Comparison of ENCODE assay signal across 13 cellular contexts in the genomic region with DNA sequence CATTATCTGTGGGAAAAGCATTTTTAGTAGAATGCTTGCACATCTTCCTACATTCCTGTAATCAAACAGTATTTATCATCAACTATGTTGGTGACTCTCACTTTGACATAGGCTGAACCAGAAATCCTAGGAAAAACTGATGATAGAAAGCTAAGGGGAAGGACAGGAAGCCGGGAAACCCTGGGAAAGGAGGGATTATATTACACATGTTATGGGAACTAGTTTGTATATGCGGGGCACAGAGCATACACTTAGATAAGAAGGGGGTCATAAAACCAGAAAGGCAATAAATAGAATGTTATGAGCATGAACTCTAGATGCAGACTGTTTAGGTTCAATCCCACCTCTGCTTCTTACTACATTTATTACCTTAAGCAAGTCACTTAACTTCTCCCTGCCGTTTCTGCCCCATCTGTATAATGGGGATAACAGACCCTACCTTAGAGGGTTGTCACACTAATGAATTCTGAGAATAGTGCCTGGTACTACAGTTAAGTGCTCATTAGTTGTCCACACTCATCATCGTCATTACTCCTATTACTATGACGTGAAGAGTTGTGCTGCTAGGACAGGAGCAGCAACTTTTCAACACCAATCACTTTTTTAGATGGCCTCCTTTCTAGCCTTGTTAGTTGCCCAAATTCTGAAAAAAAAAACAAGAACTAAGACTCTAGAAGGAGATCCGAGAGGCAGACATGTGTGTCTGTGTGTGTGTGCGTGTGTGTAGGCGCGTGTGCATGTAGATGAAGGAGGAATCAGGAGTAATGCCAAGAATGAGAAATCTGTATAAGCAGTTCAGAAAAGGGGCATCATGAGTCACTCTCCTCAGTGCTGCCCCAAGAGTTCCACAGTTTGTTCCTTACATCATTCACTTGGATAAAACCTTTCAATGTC. TPM values are rescaled to one million over a fixed set of nuclear protein-coding genes. Genes with fewer than 3 reads are reported as not detected.
DNase-seq lines count a peak whose midpoint lies in the region; ATAC-seq, FAIRE-seq and TF ChIP-seq lines count a peak whose summit lies in the region.
"Had no signal": no experiment of that assay in that cellular context is flagged by ENCODE, and none has a peak within 500 bp of the region (broad histone marks: within the 10 kb centered on the region; RNA-seq: fewer than 3 reads in every experiment).

No MANE protein-coding gene starts in this region.

- peaks cover 0 to 2% of the 10 kb centered on the region in 2 experiments for H4K20me1 ChIP-seq in H1 (replicated peaks in 1 of 2; ENCODE audit: control insufficient read depth in 1 of 2, insufficient read depth in 2 of 2, low read length in 2 of 2)

- DNase-seq in Daoy (ENCODE audit: low read depth) (peak; percentile 77), M059J (ENCODE audit: low read depth) (peak; percentile 88), H1 (ENCODE audit: low read depth in 1 of 2, low spot score in 2 of 2) (no peak), pancreas (no peak), NCI-H2227 (lab: John Stamatoyannopoulos, UW; ENCODE audit: unreplicated experiment) (no peak)
- DNase-seq: activated CD4-positive, alpha-beta T cell treated with anti-CD3 and anti-CD28 coated beads, Interleukin-2, amount 10 ng/mL, durations not matched to agents 24 days and 14 days; caudate nucleus; hippocampal formation; spleen; stimulated activated naive CD4-positive, alpha-beta T cell had no signal

- H3K79me1 ChIP-seq in H1 (ENCODE audit: low read depth, low read length): 0 out of 2 replicates have a peak, but pooled peaks cover 2% of the 10 kb centered on the region

- TF ChIP-seq CTCF in H1 (IDR thresholded peaks at IDR 0.05; ENCODE audit: control extremely low read depth in 1 of 3, insufficient read depth in 1 of 3, low read depth in 1 of 3, low read length in 3 of 3) (no peak), pancreas (IDR thresholded peaks at IDR 0.05) (no peak)

- no peak for TF ChIP-seq RAD21 in H1 (IDR thresholded peaks at IDR 0.05 in 1 of 2, conservative IDR thresholded peaks at IDR 0.05 in 1 of 2; ENCODE audit: low read depth in 2 of 2, low read length in 2 of 2)

- H3K4me1 ChIP-seq in H1 (replicated peaks in 1 of 4; ENCODE audit: control insufficient read depth in 3 of 4, insufficient read depth in 4 of 4, low read length in 3 of 4) (peaks cover 0 to 3% (median 0%) of the 10 kb centered on the region in 4 experiments; a peak in 1 of 7 replicates), pancreas (peaks cover 4 to 17% (median 11%) of the 10 kb centered on the region in 3 donors)

- ATAC-seq in pancreas (peak; percentile 7 to 43 (median 38)), GM18498 (IDR thresholded peaks at IDR 0.05; ENCODE audit: unreplicated experiment) (no peak), GM21390 (IDR thresholded peaks at IDR 0.05; ENCODE audit: unreplicated experiment) (no peak)
- ATAC-seq: GM23338 had no signal

- no peaks in the 10 kb centered on the region for H3K36me3 ChIP-seq in H1 (ENCODE audit: control insufficient read depth in 2 of 4, insufficient read depth in 4 of 4, low read length in 3 of 4)
- H3K36me3 ChIP-seq in pancreas: no peaks in the 10 kb centered on the region
- H3K36me3 ChIP-seq: spleen had no signal

- H3K23me2 ChIP-seq in H1 (ENCODE audit: low read depth, low read length): no peaks in the 10 kb centered on the region; the same call in 1 of the 2 replicates

- H4K91ac ChIP-seq in H1 (replicated peaks; ENCODE audit: insufficient read length, low read length): no peak overlapping the region

- H3K23ac ChIP-seq in H1 (ENCODE audit: insufficient read length): no peak overlapping the region

- no peak overlapping the region for H3K9ac ChIP-seq in H1 (replicated peaks in 1 of 4; ENCODE audit: extremely low read depth in 1 of 4, low read depth in 3 of 4, low read length in 3 of 4)

- H4K5ac ChIP-seq in H1 (ENCODE audit: insufficient read length, low read depth, low read length): no peak overlapping the region

- H2BK20ac ChIP-seq in H1 (ENCODE audit: low read length): no peak overlapping the region

- H3K79me2 ChIP-seq in H1 (ENCODE audit: control insufficient read depth in 1 of 2, insufficient read depth in 2 of 2, low read length in 2 of 2): peaks cover 6 to 68% of the 10 kb centered on the region in 2 experiments; a peak in 3 of 4 replicates

- FAIRE-seq in H1 (lab: Jason Lieb, UNC) (peak; percentile 36), pancreas (lab: Jason Lieb, UNC) (no peak)

- no peak overlapping the region for H2BK5ac ChIP-seq in H1 (ENCODE audit: low read depth, low read length)

- 85% methylated on average over 9 of the region's 9 CpGs; no CpG with 5 or more reads in 1 of the 2 experiments for WGBS in H1 (ENCODE audit: extremely low coverage in 1 of 2, insufficient coverage in 1 of 2, insufficient read length in 1 of 2, insufficient replicate concordance in 2 of 2, low coverage in 1 of 2, low lambda C conversion rate in 2 of 2, missing lambda C conversion rate in 1 of 2), 2 experiments
- 68 to 71% methylated on average over 9 of the region's 9 CpGs for WGBS in pancreas, 2 donors

- no peak overlapping the region for H3K18ac ChIP-seq in H1 (ENCODE audit: extremely low read depth, low read length)

- TF ChIP-seq EP300 in H1 (IDR thresholded peaks at IDR 0.05; ENCODE audit: borderline replicate concordance in 1 of 2, low read depth in 2 of 2, low read length in 2 of 2): no peak

- TF ChIP-seq POLR2A in H1 (IDR thresholded peaks at IDR 0.05; ENCODE audit: control extremely low read depth in 1 of 2, low read depth in 2 of 2, low read length in 2 of 2): no peak

- no peak overlapping the region for H2BK120ac ChIP-seq in H1 (replicated peaks; ENCODE audit: low read depth, low read length)

- H2AK5ac ChIP-seq in H1 (ENCODE audit: low read depth, low read length): no peak overlapping the region

- no peak overlapping the region for H3K4me2 ChIP-seq in H1 (ENCODE audit: insufficient read depth in 1 of 2, low read depth in 2 of 2, low read length in 2 of 2)
- H3K4me2 ChIP-seq: GM23338 had no signal

- H3K14ac ChIP-seq in H1 (ENCODE audit: insufficient read length): no peak overlapping the region

- no peak overlapping the region for H3K27ac ChIP-seq in H1 (ENCODE audit: low read depth, low read length)
- no peak overlapping the region for H3K27ac ChIP-seq in pancreas
- H3K27ac ChIP-seq: spleen had no signal

- CTCF ChIA-PET in H1 (lab: Charles Lee; ENCODE audit: partially characterized antibody): no interaction called here

- H3K56ac ChIP-seq in H1 (replicated peaks; ENCODE audit: insufficient read length, low read depth, low read length): no peak overlapping the region

- no peak overlapping the region for H2BK12ac ChIP-seq in H1 (ENCODE audit: low read depth, low read length)

- peaks cover 19% of the 10 kb centered on the region in 2 experiments for H3K9me3 ChIP-seq in H1 (ENCODE audit: insufficient read depth in 2 of 2, low read depth in 1 of 2, low read length in 1 of 2)
- no peaks in the 10 kb centered on the region for H3K9me3 ChIP-seq in pancreas

- H3K4me3 ChIP-seq in H1 (ENCODE audit: extremely low read depth in 1 of 4, insufficient read depth in 2 of 4, low read depth in 3 of 4, low read length in 4 of 4): no peak overlapping the region
- no peak overlapping the region for H3K4me3 ChIP-seq in pancreas
- H3K4me3 ChIP-seq: GM23338, spleen had no signal

- H2AFZ ChIP-seq in H1 (ENCODE audit: low read length): no peak overlapping the region
- H2AFZ ChIP-seq: GM23338 had no signal

- POLR2A ChIA-PET in H1 (lab: Charles Lee; ENCODE audit: partially characterized antibody): no interaction called here

- intact Hi-C loops in pancreas (cut with DNase I): no loop called here

- no peak overlapping the region for H3K4ac ChIP-seq in H1 (replicated peaks; ENCODE audit: insufficient read length, low read depth, low read length)

- H2BK15ac ChIP-seq in H1 (ENCODE audit: low read length): no peak overlapping the region

- H3K27me3 ChIP-seq in H1 (replicated peaks in 1 of 4; ENCODE audit: control insufficient read depth in 3 of 4, extremely low read depth in 1 of 4, insufficient read depth in 3 of 4, low read length in 3 of 4) (no peaks in the 10 kb centered on the region), pancreas (no peaks in the 10 kb centered on the region)
- H3K27me3 ChIP-seq: spleen had no signal

- no peak overlapping the region; the same call in 1 of the 2 replicates for H4K8ac ChIP-seq in H1 (ENCODE audit: extremely low read depth, insufficient read depth, low read length)

TF ChIP-seq in H1, 55 proteins besides CTCF, POLR2A, EP300 and RAD21:
- TF ChIP-seq EGR1 (IDR thresholded peaks at IDR 0.05; ENCODE audit: borderline replicate concordance, low read depth, low read length) (no peak), GABPA (IDR thresholded peaks at IDR 0.05; ENCODE audit: borderline replicate concordance, insufficient read depth, low read length) (no peak), RFX5 (IDR thresholded peaks at IDR 0.05; ENCODE audit: borderline replicate concordance, low read depth, low read length) (no peak), BCL11A (IDR thresholded peaks at IDR 0.05; ENCODE audit: low read depth in 2 of 2, low read length in 2 of 2) (no peak), CBX5 (IDR thresholded peaks at IDR 0.05; ENCODE audit: low read depth, low read length) (no peak), CHD1 (IDR thresholded peaks at IDR 0.05; ENCODE audit: low read depth, low read length) (no peak), TBP (IDR thresholded peaks at IDR 0.05; ENCODE audit: low read depth, low read length) (no peak)
- TF ChIP-seq, protein P1, sequence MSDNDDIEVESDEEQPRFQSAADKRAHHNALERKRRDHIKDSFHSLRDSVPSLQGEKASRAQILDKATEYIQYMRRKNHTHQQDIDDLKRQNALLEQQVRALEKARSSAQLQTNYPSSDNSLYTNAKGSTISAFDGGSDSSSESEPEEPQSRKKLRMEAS (IDR thresholded peaks at IDR 0.05): no peak

RNA-seq across cellular contexts. Expression of a gene that starts 52.2 kb away (rescaled TPM):
- 10.4 and 22.3 TPM in 2 replicates for total RNA-seq in Daoy (2014; rRNA removed; shearing (Covaris generic))
- 9.7 and 18.9 TPM in 2 replicates for total RNA-seq in M059J (2014; rRNA removed; shearing (Covaris generic))
- total RNA-seq in H1 (2021; fragmentation: NEBNext Ultra II Directional; extraction: Animal tissue kit (Norgen Biotek cat#: 25700)): 40.3 and 40.8 TPM in 2 replicates
- polyA plus RNA-seq in H1 (2011; rRNA removed): 7.7 and 9.1 TPM in 2 replicates
- polyA plus RNA-seq in H1 (2011; cell fraction: cytosol; rRNA removed): 8.4 TPM
- polyA plus RNA-seq in H1 (2011; cell fraction: nucleus; rRNA removed): 26.2 TPM
- 11.3 to 14.9 TPM (median 13.5 TPM) in 4 replicates for polyA plus RNA-seq in H1 (2012, experiment 1 of 2)
- polyA plus RNA-seq in H1 (2012, experiment 2 of 2): 0.46 TPM
- polyA plus RNA-seq in H1 (2013, experiment 1 of 2): 7.9 TPM
- 6.6 TPM for polyA plus RNA-seq in H1 (2013, experiment 2 of 2)
- polyA minus RNA-seq in H1 (2011; rRNA and poly(A)+ RNA removed): 38.0 and 51.4 TPM in 2 replicates
- polyA minus RNA-seq in H1 (2011; cell fraction: cytosol; rRNA and poly(A)+ RNA removed): 23.0 TPM
- 79.7 TPM for polyA minus RNA-seq in H1 (2011; cell fraction: nucleus; rRNA and poly(A)+ RNA removed)
- 10 to 100 TPM; 43.7 to 64.1 (median 54.4) TPM for total RNA-seq in pancreas
- polyA plus RNA-seq in pancreas: 10 to 100 TPM; 10.1 to 13.3 TPM

Comparison
In these comparisons a context has a peak if more than half of its experiments do, and no peak if none do; other contexts are left out.
1. DNase-seq: peak in Daoy (single experiment) and M059J (single experiment); none in H1 (0 of 2), pancreas (0 of 6) and NCI-H2227 (single experiment).
2. ATAC-seq: peak in pancreas (4 of 4); none in GM18498 (single experiment) and GM21390 (single experiment).